In the genomic region with DNA sequence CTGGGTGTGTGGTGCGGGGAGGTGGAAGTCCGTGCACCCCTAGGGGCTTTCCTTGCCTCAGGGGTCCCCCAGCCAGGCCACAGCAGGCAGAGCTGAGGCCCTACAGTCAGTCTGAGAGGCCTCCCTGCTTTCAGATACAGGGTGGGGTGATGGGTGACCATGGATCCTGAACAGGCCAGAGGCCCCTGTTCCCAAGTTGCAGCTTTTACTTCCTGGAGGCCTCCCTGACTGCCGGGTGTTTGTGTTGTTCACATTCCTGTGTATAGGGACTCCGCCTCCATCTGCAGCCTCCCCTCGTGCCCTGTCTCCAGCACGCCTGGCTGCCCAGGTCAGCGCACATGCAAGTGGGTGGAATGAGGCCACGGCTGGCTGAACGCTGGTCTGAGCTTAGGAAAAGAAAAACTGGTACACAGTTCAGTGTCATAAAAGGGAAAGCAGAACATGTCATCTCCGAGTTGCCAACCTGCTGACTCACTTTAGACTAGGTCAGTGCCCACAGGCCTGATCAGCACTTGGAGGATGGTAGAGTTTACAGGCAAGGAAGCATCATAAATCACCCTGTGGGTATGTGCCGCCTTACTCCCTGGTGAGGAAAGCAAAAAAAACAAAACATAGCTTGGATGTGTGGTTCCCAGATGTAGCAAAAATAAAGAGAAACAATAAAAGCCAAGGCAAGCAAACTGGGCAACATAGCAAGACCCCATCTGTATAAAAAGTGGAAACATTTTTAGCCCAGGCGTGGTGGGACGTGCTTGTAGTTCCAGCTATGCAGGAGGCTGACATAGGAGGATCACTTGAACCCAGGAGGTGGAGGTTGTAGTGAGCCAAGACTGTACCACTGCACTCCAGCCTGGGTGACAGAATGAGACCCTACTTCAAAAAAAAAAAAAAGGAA, we compare ENCODE assay signal across 8 cellular contexts. TPM values are rescaled to one million over a fixed set of nuclear protein-coding genes. Genes with fewer than 3 reads are reported as not detected.
DNase-seq lines count a peak whose midpoint lies in the region; ATAC-seq and TF ChIP-seq lines count a peak whose summit lies in the region.

No MANE protein-coding gene starts in this region.

- H3K9me3 Mint-ChIP-seq in naive B cell (no peaks in the 10 kb centered on the region), natural killer cell (no peaks in the 10 kb centered on the region)

- peaks cover 5% of the 10 kb centered on the region for H3K36me3 ChIP-seq in breast epithelium

- TF ChIP-seq CTCF in HL-60 (IDR thresholded peaks at IDR 0.05; ENCODE audit: insufficient read depth, low read length) (no peak), breast epithelium (IDR thresholded peaks at IDR 0.05) (no peak), natural killer cell (IDR thresholded peaks at IDR 0.05) (no peak)

- peak overlapping the region in 6 of 8 donors; percentile 3 to 66 (median 32) for H3K4me3 Mint-ChIP-seq in naive B cell
- no peak overlapping the region for H3K4me3 Mint-ChIP-seq in natural killer cell

- H3K27ac ChIP-seq in HL-60 (replicated peaks) (peak overlapping the region; percentile 87), breast epithelium (peak overlapping the region; percentile 52 to 72), substantia nigra (ENCODE audit: low read depth, low read length, poor library complexity, severe bottlenecking) (no peak overlapping the region)

- peak; percentile 56 for DNase-seq in DMS53 treated with DMSO at 0.1 percent for 48 hours (lab: John Stamatoyannopoulos, UW; ENCODE audit: unreplicated experiment)
- peak; percentile 36 to 80 for DNase-seq in HL-60 (ENCODE audit: low read depth in 1 of 2, low spot score in 1 of 2)
- DNase-seq in breast epithelium (ENCODE audit: low spot score in 2 of 2): no peak
- no peak for DNase-seq in naive B cell
- DNase-seq in middle frontal gyrus (ENCODE audit: extremely low spot score, low spot score): no peak
- no peak for DNase-seq in NCI-H1436 treated with DMSO at 0.1 percent for 48 hours (lab: John Stamatoyannopoulos, UW)
- DNase-seq in substantia nigra (lab: John Stamatoyannopoulos, UW): no peak
- no peak for DNase-seq in natural killer cell

- no peaks in the 10 kb centered on the region for H3K27me3 Mint-ChIP-seq in naive B cell
- H3K27me3 Mint-ChIP-seq in natural killer cell (ENCODE audit: low read depth in 2 of 2): no peaks in the 10 kb centered on the region

- H3K4me1 Mint-ChIP-seq in naive B cell: peaks cover 16 to 41% (median 36%) of the 10 kb centered on the region in 3 donors
- peaks cover 3 to 11% of the 10 kb centered on the region in 2 donors for H3K4me1 Mint-ChIP-seq in natural killer cell

- intact Hi-C loops in breast epithelium (cut with DNase I; ENCODE audit: low total_unique reads) (no loop called here), natural killer cell (cut with micrococcal nuclease) (no loop called here)

- H3K27me3 ChIP-seq in HL-60 (ENCODE audit: insufficient read depth, poor library complexity, severe bottlenecking): no peaks in the 10 kb centered on the region
- H3K27me3 ChIP-seq in breast epithelium: no peaks in the 10 kb centered on the region

- peak in 1 of 2 donors; percentile 3 for ATAC-seq in naive B cell (ENCODE audit: low read depth in 2 of 2)
- ATAC-seq in natural killer cell: no peak

- peak overlapping the region in 5 of 6 donors; percentile 49 to 93 (median 77) for H3K27ac Mint-ChIP-seq in naive B cell
- H3K27ac Mint-ChIP-seq in natural killer cell: no peak overlapping the region

- no peak overlapping the region for H3K4me3 ChIP-seq in HL-60 (replicated peaks; ENCODE audit: insufficient read depth, low read length)
- H3K4me3 ChIP-seq in breast epithelium: no peak overlapping the region

- no peak for TF ChIP-seq POLR2A in breast epithelium (IDR thresholded peaks at IDR 0.05)

- H3K9me3 ChIP-seq in breast epithelium: no peaks in the 10 kb centered on the region

- H3K4me1 ChIP-seq in breast epithelium: no peaks in the 10 kb centered on the region

- no peaks in the 10 kb centered on the region for H3K36me3 Mint-ChIP-seq in naive B cell
- H3K36me3 Mint-ChIP-seq in natural killer cell: no peaks in the 10 kb centered on the region

RNA-seq across cellular contexts. Expression of gene SLC7A6, which starts 6.2 kb away (rescaled TPM):
- total RNA-seq in breast epithelium (100 to 1,000 TPM in 1 of 3 donors, 10 to 100 TPM in 2; 43.2 to 284 (median 65.2) TPM), natural killer cell (10 to 100 TPM; 46.6 to 84.9 (median 69.6) TPM)
- polyA plus RNA-seq in naive B cell (ENCODE audit: low read depth in 6 of 6): 10 to 100 TPM in 5 of 6 donors, 1 to 10 TPM in 1; 6.5 to 16.4 (median 13.5) TPM

RNA-seq across cellular contexts. Expression of gene PLA2G15, which starts 13.0 kb away (rescaled TPM):
- 10 to 100 TPM; 15.4 to 34.7 (median 19.8) TPM for total RNA-seq in breast epithelium
- 1 to 10 TPM in 5 of 6 donors, not detected in 1; 4.3 to 9.8 (median 5.8) TPM for polyA plus RNA-seq in naive B cell (ENCODE audit: low read depth in 6 of 6)
- total RNA-seq in natural killer cell: 10 to 100 TPM in 2 of 3 donors, 1 to 10 TPM in 1; 5.6 to 13.0 (median 12.7) TPM

RNA-seq across cellular contexts. Expression of gene ESRP2, which starts 22.2 kb away (rescaled TPM):
- 10 to 100 TPM in 2 of 3 donors, under 1 TPM in 1; 0.80 to 58.0 (median 26.5) TPM for total RNA-seq in breast epithelium
- polyA plus RNA-seq in naive B cell (ENCODE audit: low read depth in 6 of 6): 1 to 10 TPM in 2 of 6 donors, under 1 TPM in 3, not detected in 1; 0.32 to 2.8 (median 0.87) TPM
- total RNA-seq in natural killer cell: not detected

RNA-seq across cellular contexts. Expression of gene SLC7A6OS, which starts 52.6 kb away (rescaled TPM):
- total RNA-seq in breast epithelium (10 to 100 TPM; 16.4 to 18.6 (median 16.5) TPM), natural killer cell (10 to 100 TPM; 46.3 to 57.3 (median 56.1) TPM)
- 10 to 100 TPM; 14.0 to 26.1 (median 17.7) TPM for polyA plus RNA-seq in naive B cell (ENCODE audit: low read depth in 6 of 6)

RNA-seq across cellular contexts. Expression of gene PRMT7, which starts 52.7 kb away (rescaled TPM):
- total RNA-seq in breast epithelium: 10 to 100 TPM; 38.4 to 53.4 (median 41.0) TPM
- 10 to 100 TPM; 14.8 to 34.8 (median 23.1) TPM for polyA plus RNA-seq in naive B cell (ENCODE audit: low read depth in 6 of 6)
- 10 to 100 TPM; 60.7 to 84.7 (median 68.2) TPM for total RNA-seq in natural killer cell

Comparison
In these comparisons a context has a peak if more than half of its experiments do, and no peak if none do; other contexts are left out.
1. DNase-seq: peak in DMS53 treated with DMSO at 0.1 percent for 48 hours (single experiment) and HL-60 (2 of 2); none in breast epithelium (0 of 2), naive B cell (single experiment), middle frontal gyrus (single experiment), NCI-H1436 treated with DMSO at 0.1 percent for 48 hours (single experiment), substantia nigra (0 of 49) and natural killer cell (single experiment).
2. H3K27ac Mint-ChIP-seq: peak in naive B cell (5 of 6); none in natural killer cell (0 of 2).